Comparison of ENCODE assay signal across 21 cellular contexts in the genomic region with DNA sequence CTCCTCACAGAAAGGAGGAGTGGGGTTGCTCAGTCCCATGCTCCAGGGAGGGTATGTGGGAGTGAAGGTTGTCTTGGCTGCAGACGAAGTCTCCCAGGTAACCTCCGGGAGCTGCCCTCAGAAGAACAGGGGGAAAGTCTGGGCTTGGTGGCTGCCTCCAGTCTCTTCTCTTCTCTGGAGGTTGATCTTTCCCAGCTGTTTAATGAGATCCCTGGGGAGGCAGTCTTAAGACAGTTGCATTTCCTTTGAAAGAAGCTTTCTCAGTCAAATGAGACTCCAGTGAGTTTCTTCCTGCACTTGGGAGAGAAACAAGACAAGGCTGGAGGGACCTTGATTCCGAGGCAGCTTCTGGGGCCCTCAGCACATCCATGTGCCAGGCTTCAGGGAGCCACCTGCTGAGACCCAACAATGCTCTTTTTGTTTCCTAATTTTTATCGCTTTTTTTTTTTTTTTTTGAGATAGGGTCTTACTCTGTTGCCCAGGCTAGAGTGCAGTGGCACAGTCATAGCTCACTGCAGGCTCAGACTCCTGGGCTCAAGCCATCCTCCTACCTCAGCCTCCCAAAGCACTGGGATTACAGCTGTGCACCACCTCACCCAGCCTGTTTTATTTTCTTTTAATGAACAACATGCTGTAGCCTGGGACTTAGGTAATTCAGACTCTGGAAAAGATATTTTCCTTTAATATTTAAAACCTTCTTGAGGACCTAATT.
DNase-seq lines count a peak whose midpoint lies in the region; ATAC-seq, FAIRE-seq and TF ChIP-seq lines count a peak whose summit lies in the region.
"Had no signal": no experiment of that assay in that cellular context is flagged by ENCODE, and none has a peak within 500 bp of the region (broad histone marks: within the 10 kb centered on the region; RNA-seq: fewer than 3 reads in every experiment).

No MANE protein-coding gene starts in this region.

- DNase-seq in NCI-H82 (lab: John Stamatoyannopoulos, UW) (peak; percentile 32), NCI-H82 treated with DMSO at 0.1 percent for 48 hours (lab: John Stamatoyannopoulos, UW; ENCODE audit: unreplicated experiment) (no peak), WTC11 (ENCODE audit: low spot score) (no peak), mesendoderm (no peak), retina (no peak), small intestine (no peak)
- DNase-seq: 8988T, C1 segment of cervical spinal cord, DND-41, GDM1, GOT3, NCI-H1105 treated with DMSO at 0.1 percent for 48 hours, NCI-H1694 treated with DMSO at 0.1 percent for 48 hours, NCI-H2107, NCI-H446, NCI-H69, SJCRH30 had no signal

- H3K9me3 Mint-ChIP-seq in WTC11: no peaks in the 10 kb centered on the region

- no peak overlapping the region for H3K4ac ChIP-seq in mesendoderm (ENCODE audit: low read depth, low read length)

- no peak overlapping the region for H3K27ac Mint-ChIP-seq in WTC11

- H2AK5ac ChIP-seq in mesendoderm (ENCODE audit: low read length): no peak overlapping the region

- H3K79me1 ChIP-seq in mesendoderm (ENCODE audit: low read length): no peaks in the 10 kb centered on the region

- peaks cover 0 to 1% (median 0%) of the 10 kb centered on the region in 3 donors for H3K9me3 ChIP-seq in gastroesophageal sphincter
- no peaks in the 10 kb centered on the region for H3K9me3 ChIP-seq in small intestine (ENCODE audit: control insufficient read depth, low read depth)
- H3K9me3 ChIP-seq: SJCRH30 had no signal

- no peak overlapping the region for H4K8ac ChIP-seq in mesendoderm (ENCODE audit: low read depth, low read length)

- H3K4me2 ChIP-seq in mesendoderm (ENCODE audit: low read length): no peak overlapping the region

- no peak for FAIRE-seq in small intestine (lab: Jason Lieb, UNC)
- FAIRE-seq: GM12891 had no signal

- no peak overlapping the region for H2BK5ac ChIP-seq in mesendoderm (ENCODE audit: low read length)

- ATAC-seq in WTC11: peak; percentile 82
- ATAC-seq in gastroesophageal sphincter: no peak
- ATAC-seq in HG03175 (IDR thresholded peaks at IDR 0.05; ENCODE audit: unreplicated experiment): no peak

- H3K27me3 ChIP-seq in mesendoderm (ENCODE audit: insufficient read depth, low read length, poor library complexity) (no peaks in the 10 kb centered on the region), gastroesophageal sphincter (peaks cover 11% of the 10 kb centered on the region), small intestine (ENCODE audit: control insufficient read depth in 2 of 2, insufficient read depth in 2 of 2, low read length in 2 of 2) (no peaks in the 10 kb centered on the region)
- H3K27me3 ChIP-seq: SJCRH30 had no signal

- no peaks in the 10 kb centered on the region for H3K27me3 Mint-ChIP-seq in WTC11 (ENCODE audit: low read depth)

- no peak overlapping the region for H3K27ac ChIP-seq in mesendoderm (ENCODE audit: low read depth, low read length)
- H3K27ac ChIP-seq in gastroesophageal sphincter: no peak overlapping the region
- no peak overlapping the region for H3K27ac ChIP-seq in small intestine (ENCODE audit: low read depth in 1 of 2, low read length in 1 of 2)
- H3K27ac ChIP-seq: RWPE1, SJCRH30 had no signal

- H3K36me3 Mint-ChIP-seq in WTC11: no peaks in the 10 kb centered on the region

- H3K4me3 ChIP-seq in mesendoderm (ENCODE audit: low read length): no peak overlapping the region
- H3K4me3 ChIP-seq in gastroesophageal sphincter: no peak overlapping the region
- H3K4me3 ChIP-seq in small intestine (ENCODE audit: low read depth in 1 of 2, low read length in 2 of 2): no peak overlapping the region
- H3K4me3 ChIP-seq: SJCRH30 had no signal

- no peaks in the 10 kb centered on the region for H3K79me2 ChIP-seq in mesendoderm (ENCODE audit: control insufficient read depth, insufficient read depth, low read length)

- H3K4me1 Mint-ChIP-seq in WTC11: peaks cover 25% of the 10 kb centered on the region

- CTCF ChIA-PET in WTC11 (lab: Charles Lee): interaction anchor here (1.0 to 1.1 kb wide), 3 partner anchors 11 to 205 kb away, joined by 3 read pairs; no protein-coding TSS in a partner anchor

- no peak overlapping the region for H3K4me3 Mint-ChIP-seq in WTC11

- no peak for TF ChIP-seq EP300 in gastroesophageal sphincter (IDR thresholded peaks at IDR 0.05)

- no peak overlapping the region for H2BK15ac ChIP-seq in mesendoderm (replicated peaks; ENCODE audit: low read depth)

- H3K36me3 ChIP-seq in mesendoderm (ENCODE audit: control insufficient read depth, insufficient read depth, low read length) (no peaks in the 10 kb centered on the region), gastroesophageal sphincter (no peaks in the 10 kb centered on the region), small intestine (ENCODE audit: control insufficient read depth in 2 of 2, insufficient read depth in 2 of 2, low read length in 2 of 2) (no peaks in the 10 kb centered on the region)
- H3K36me3 ChIP-seq: SJCRH30 had no signal

- WGBS in mesendoderm (ENCODE audit: extremely low coverage, insufficient coverage, low lambda C conversion rate): no CpG with 5 or more reads among the region's 4 CpGs
- WGBS in gastroesophageal sphincter (ENCODE audit: low coverage in 1 of 2), 2 donors: 61 to 71% methylated on average over 1 to 4 of the region's 4 CpGs
- WGBS in small intestine, 3 donors: 65 to 74% (median 74%) methylated on average over 4 of the region's 4 CpGs

- TF ChIP-seq CTCF in WTC11 (IDR thresholded peaks at IDR 0.05) (no peak), gastroesophageal sphincter (IDR thresholded peaks at IDR 0.05) (no peak)

- POLR2A ChIA-PET in WTC11 (lab: Charles Lee): no interaction called here

- no peak overlapping the region for H3K18ac ChIP-seq in mesendoderm (ENCODE audit: low read length)

- no peak overlapping the region for H2BK120ac ChIP-seq in mesendoderm (ENCODE audit: low read depth, low read length)

- H3K56ac ChIP-seq in mesendoderm (ENCODE audit: low read length): peak overlapping the region; percentile 34

- no peak overlapping the region for H4K5ac ChIP-seq in mesendoderm (ENCODE audit: low read length)

- H3K4me1 ChIP-seq in mesendoderm (ENCODE audit: control insufficient read depth, low read depth, low read length) (no peaks in the 10 kb centered on the region), gastroesophageal sphincter (no peaks in the 10 kb centered on the region), small intestine (ENCODE audit: control insufficient read depth in 2 of 2, insufficient read depth in 1 of 2, low read depth in 1 of 2, low read length in 1 of 2) (no peaks in the 10 kb centered on the region)
- H3K4me1 ChIP-seq: SJCRH30 had no signal

- no peak for TF ChIP-seq POLR2A in gastroesophageal sphincter (IDR thresholded peaks at IDR 0.05)

- peak overlapping the region; percentile 45 for H3K23ac ChIP-seq in mesendoderm (ENCODE audit: low read length)

- H3K9ac ChIP-seq in mesendoderm (ENCODE audit: low read length): no peak overlapping the region

TF ChIP-seq in WTC11, 78 proteins besides CTCF, POLR2A, EP300 and RAD21 (continues in another document):
- TF ChIP-seq STAT6 (CRISPR knock-in tag; conservative IDR thresholded peaks at IDR 0.05; ENCODE audit: low read depth) (no peak), GRHL2 (CRISPR knock-in tag; IDR thresholded peaks at IDR 0.05; ENCODE audit: insufficient replicate concordance, severe bottlenecking) (no peak), SP1 (CRISPR knock-in tag; conservative IDR thresholded peaks at IDR 0.05) (no peak), CBFB (CRISPR knock-in tag; IDR thresholded peaks at IDR 0.05; ENCODE audit: low read depth) (no peak), SOX15 (CRISPR knock-in tag; IDR thresholded peaks at IDR 0.05) (no peak), TEAD4 (CRISPR knock-in tag; IDR thresholded peaks at IDR 0.05) (no peak), PRRX2 (CRISPR knock-in tag; IDR thresholded peaks at IDR 0.05) (no peak)
- TF ChIP-seq, protein P1, sequence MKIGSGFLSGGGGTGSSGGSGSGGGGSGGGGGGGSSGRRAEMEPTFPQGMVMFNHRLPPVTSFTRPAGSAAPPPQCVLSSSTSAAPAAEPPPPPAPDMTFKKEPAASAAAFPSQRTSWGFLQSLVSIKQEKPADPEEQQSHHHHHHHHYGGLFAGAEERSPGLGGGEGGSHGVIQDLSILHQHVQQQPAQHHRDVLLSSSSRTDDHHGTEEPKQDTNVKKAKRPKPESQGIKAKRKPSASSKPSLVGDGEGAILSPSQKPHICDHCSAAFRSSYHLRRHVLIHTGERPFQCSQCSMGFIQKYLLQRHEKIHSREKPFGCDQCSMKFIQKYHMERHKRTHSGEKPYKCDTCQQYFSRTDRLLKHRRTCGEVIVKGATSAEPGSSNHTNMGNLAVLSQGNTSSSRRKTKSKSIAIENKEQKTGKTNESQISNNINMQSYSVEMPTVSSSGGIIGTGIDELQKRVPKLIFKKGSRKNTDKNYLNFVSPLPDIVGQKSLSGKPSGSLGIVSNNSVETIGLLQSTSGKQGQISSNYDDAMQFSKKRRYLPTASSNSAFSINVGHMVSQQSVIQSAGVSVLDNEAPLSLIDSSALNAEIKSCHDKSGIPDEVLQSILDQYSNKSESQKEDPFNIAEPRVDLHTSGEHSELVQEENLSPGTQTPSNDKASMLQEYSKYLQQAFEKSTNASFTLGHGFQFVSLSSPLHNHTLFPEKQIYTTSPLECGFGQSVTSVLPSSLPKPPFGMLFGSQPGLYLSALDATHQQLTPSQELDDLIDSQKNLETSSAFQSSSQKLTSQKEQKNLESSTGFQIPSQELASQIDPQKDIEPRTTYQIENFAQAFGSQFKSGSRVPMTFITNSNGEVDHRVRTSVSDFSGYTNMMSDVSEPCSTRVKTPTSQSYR (CRISPR knock-in tag; IDR thresholded peaks at IDR 0.05): no peak
